Comparison of ENCODE assay signal across 23 cellular contexts in genomic region chr15:77808077-77808476, GRCh38.
"Had no signal": no experiment of that assay in that cellular context is flagged by ENCODE, and none has a peak within 500 bp of the region (broad histone marks: within the 10 kb centered on the region; RNA-seq: fewer than 3 reads in every experiment).

No MANE protein-coding gene starts in this region.

- H3K36me3 Mint-ChIP-seq: activated naive CD4-positive, alpha-beta T cell treated with anti-CD3 and anti-CD28 coated beads, Interleukin-2, amount 50 U/mL, for 24 hours; naive thymus-derived CD4-positive, alpha-beta T cell; stimulated activated naive B cell treated with anti-CD40 and anti-IgM and Interleukin-4, amounts not matched to agents 10 μg/mL and 1 μg/mL and 100 μg/mL, for 72 hours; type B pancreatic cell had no signal

- DNase-seq: activated CD4-positive, alpha-beta memory T cell treated with anti-CD3 and anti-CD28 coated beads, Interleukin-2, amount 10 ng/mL, durations not matched to agents 7 days and 5 days; activated CD4-positive, alpha-beta T cell treated with anti-CD3 and anti-CD28 coated beads, Interleukin-2, amount 10 ng/mL, durations not matched to agents 24 days and 14 days; activated gamma-delta T cell; brain microvascular endothelial cell; cortex of kidney; foreskin fibroblast; islet precursor cell; left colon; lower lobe of right lung; naive thymus-derived CD4-positive, alpha-beta T cell; stimulated activated CD4-positive, alpha-beta T cell treated with anti-CD3 and anti-CD28 coated beads, Interleukin-2, amount 100 ng/mL, for 48 hours; stimulated activated CD8-positive, alpha-beta memory T cell treated with anti-CD3 and anti-CD28 coated beads, Interleukin-4, amount 100 ng/mL, for 48 hours; stimulated activated naive B cell treated with anti-CD40 and anti-IgM and Interleukin-4, amounts not matched to agents 10 μg/mL and 1 μg/mL and 100 μg/mL, for 72 hours had no signal

- H3K27me3 ChIP-seq: ascending aorta, brain microvascular endothelial cell, hepatocyte had no signal

- H3K4me1 ChIP-seq: ascending aorta, lower lobe of right lung, parathyroid adenoma had no signal

- H3K4me3 ChIP-seq: ascending aorta, hepatocyte, lower lobe of right lung, thoracic aorta had no signal

- H3K27ac ChIP-seq: ascending aorta, brain microvascular endothelial cell, epithelial cell of prostate, hepatocyte, lower lobe of right lung, parathyroid adenoma, thoracic aorta, VCaP had no signal

- H3K4me3 Mint-ChIP-seq: activated CD4-positive, alpha-beta memory T cell treated with anti-CD3 and anti-CD28 coated beads, Interleukin-2, amount 10 ng/mL, durations not matched to agents 7 days and 5 days; activated CD4-positive, alpha-beta T cell treated with anti-CD3 and anti-CD28 coated beads, Interleukin-2, amount 10 ng/mL, durations not matched to agents 24 days and 14 days; activated naive CD4-positive, alpha-beta T cell treated with anti-CD3 and anti-CD28 coated beads, Interleukin-2, amount 50 U/mL, for 24 hours; central memory CD8-positive, alpha-beta T cell; naive thymus-derived CD4-positive, alpha-beta T cell; neural crest cell; stimulated activated naive B cell treated with anti-CD40 and anti-IgM and Interleukin-4, amounts not matched to agents 10 μg/mL and 1 μg/mL and 100 μg/mL, for 72 hours; type B pancreatic cell had no signal

- H3K27ac Mint-ChIP-seq: activated CD4-positive, alpha-beta memory T cell treated with anti-CD3 and anti-CD28 coated beads, Interleukin-2, amount 10 ng/mL, durations not matched to agents 7 days and 5 days; activated CD4-positive, alpha-beta T cell treated with anti-CD3 and anti-CD28 coated beads, Interleukin-2, amount 10 ng/mL, durations not matched to agents 24 days and 14 days; activated naive CD4-positive, alpha-beta T cell treated with anti-CD3 and anti-CD28 coated beads, Interleukin-2, amount 50 U/mL, for 24 hours; naive thymus-derived CD4-positive, alpha-beta T cell; stimulated activated naive B cell treated with anti-CD40 and anti-IgM and Interleukin-4, amounts not matched to agents 10 μg/mL and 1 μg/mL and 100 μg/mL, for 72 hours; type B pancreatic cell had no signal

- H3K9me3 Mint-ChIP-seq: activated CD4-positive, alpha-beta memory T cell treated with anti-CD3 and anti-CD28 coated beads, Interleukin-2, amount 10 ng/mL, durations not matched to agents 7 days and 5 days; activated CD4-positive, alpha-beta T cell treated with anti-CD3 and anti-CD28 coated beads, Interleukin-2, amount 10 ng/mL, durations not matched to agents 24 days and 14 days; activated naive CD4-positive, alpha-beta T cell treated with anti-CD3 and anti-CD28 coated beads, Interleukin-2, amount 50 U/mL, for 24 hours; central memory CD8-positive, alpha-beta T cell; naive thymus-derived CD4-positive, alpha-beta T cell; neural crest cell; stimulated activated naive B cell treated with anti-CD40 and anti-IgM and Interleukin-4, amounts not matched to agents 10 μg/mL and 1 μg/mL and 100 μg/mL, for 72 hours; type B pancreatic cell had no signal

- H3K27me3 Mint-ChIP-seq: activated CD4-positive, alpha-beta memory T cell treated with anti-CD3 and anti-CD28 coated beads, Interleukin-2, amount 10 ng/mL, durations not matched to agents 7 days and 5 days; activated CD4-positive, alpha-beta T cell treated with anti-CD3 and anti-CD28 coated beads, Interleukin-2, amount 10 ng/mL, durations not matched to agents 24 days and 14 days; activated naive CD4-positive, alpha-beta T cell treated with anti-CD3 and anti-CD28 coated beads, Interleukin-2, amount 50 U/mL, for 24 hours; naive thymus-derived CD4-positive, alpha-beta T cell had no signal

- H3K9me3 ChIP-seq: ascending aorta, lower lobe of right lung, thoracic aorta had no signal

- H3K36me3 ChIP-seq: ascending aorta, brain microvascular endothelial cell, lower lobe of right lung, thoracic aorta had no signal

- H3K4me1 Mint-ChIP-seq: activated CD4-positive, alpha-beta memory T cell treated with anti-CD3 and anti-CD28 coated beads, Interleukin-2, amount 10 ng/mL, durations not matched to agents 7 days and 5 days; activated CD4-positive, alpha-beta T cell treated with anti-CD3 and anti-CD28 coated beads, Interleukin-2, amount 10 ng/mL, durations not matched to agents 24 days and 14 days; activated naive CD4-positive, alpha-beta T cell treated with anti-CD3 and anti-CD28 coated beads, Interleukin-2, amount 50 U/mL, for 24 hours; central memory CD8-positive, alpha-beta T cell; naive thymus-derived CD4-positive, alpha-beta T cell; stimulated activated naive B cell treated with anti-CD40 and anti-IgM and Interleukin-4, amounts not matched to agents 10 μg/mL and 1 μg/mL and 100 μg/mL, for 72 hours had no signal
